In the genomic region with DNA sequence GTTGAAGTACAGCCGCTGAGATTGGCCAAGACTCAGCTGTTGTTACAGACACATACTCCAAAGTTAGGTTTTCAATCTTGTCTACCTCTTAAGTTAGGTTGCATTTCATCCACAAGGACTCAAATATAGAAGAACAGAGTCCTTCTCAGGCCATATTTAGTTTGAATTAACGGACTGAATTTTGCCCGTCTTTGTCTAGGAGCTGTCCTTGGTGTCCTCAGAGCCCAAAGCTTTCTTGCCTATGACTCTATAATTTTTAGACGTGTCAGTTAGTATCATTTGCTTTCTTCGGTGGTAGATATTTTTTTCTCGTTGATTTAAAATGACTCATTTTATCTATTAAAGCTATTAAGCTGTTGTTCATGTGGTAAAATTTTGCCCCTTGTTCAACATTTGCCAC, we compare ENCODE assay signal across 27 cellular contexts.
"Had no signal": no experiment of that assay in that cellular context is flagged by ENCODE, and none has a peak within 500 bp of the region (broad histone marks: within the 10 kb centered on the region; RNA-seq: fewer than 3 reads in every experiment).

No MANE protein-coding gene starts in this region.

- H3K27ac ChIP-seq: colonic mucosa, coronary artery, dorsolateral prefrontal cortex, epithelial cell of prostate, esophagus muscularis mucosa, esophagus squamous epithelium, foreskin keratinocyte, gastrocnemius medialis, gastroesophageal sphincter, heart left ventricle, heart right ventricle, hepatocyte had no signal

- H3K4me3 ChIP-seq: colonic mucosa, coronary artery, dorsolateral prefrontal cortex, esophagus muscularis mucosa, esophagus squamous epithelium, gastrocnemius medialis, gastroesophageal sphincter, heart left ventricle, heart right ventricle, hepatocyte had no signal

- H3K4me1 ChIP-seq: colonic mucosa, esophagus muscularis mucosa, foreskin keratinocyte, gastrocnemius medialis, gastroesophageal sphincter, heart left ventricle, heart right ventricle had no signal

- H3K4me2 ChIP-seq: hepatocyte had no signal

- FAIRE-seq: endometrium, endothelial cell of umbilical vein had no signal

- H2AFZ ChIP-seq: hepatocyte had no signal

- H3K79me2 ChIP-seq: hepatocyte had no signal

- H3K36me3 ChIP-seq: colonic mucosa, esophagus muscularis mucosa, esophagus squamous epithelium, gastrocnemius medialis, gastroesophageal sphincter, heart left ventricle, heart right ventricle had no signal

- DNase-seq: colonic mucosa; cortex of kidney; dermis blood vessel endothelial cell; dorsolateral prefrontal cortex; effector CD4-positive, alpha-beta T cell; effector CD8-positive, alpha-beta T cell; effector memory CD4-positive, alpha-beta T cell; effector memory CD8-positive, alpha-beta T cell; endodermal cell; erythroblast; esophagus squamous epithelium; foreskin fibroblast; foreskin keratinocyte; foreskin melanocyte; gastrocnemius medialis; glutamatergic neuron; head of caudate nucleus; heart left ventricle; heart right ventricle had no signal

- ATAC-seq: effector memory CD8-positive, alpha-beta T cell; esophagus mucosa; foreskin keratinocyte; gastrocnemius medialis; gastroesophageal sphincter; heart left ventricle; heart right ventricle had no signal

- H3K9me3 ChIP-seq: colonic mucosa, esophagus muscularis mucosa, esophagus squamous epithelium, gastrocnemius medialis, gastroesophageal sphincter had no signal

- H3K27me3 ChIP-seq: colonic mucosa, esophagus muscularis mucosa, esophagus squamous epithelium, foreskin keratinocyte, gastrocnemius medialis, gastroesophageal sphincter, heart left ventricle, heart right ventricle, hepatocyte had no signal
